8 cellular contexts compared by ENCODE assay signal in genomic region chr20:38894091-38894847, GRCh38. TPM values are rescaled to one million over a fixed set of nuclear protein-coding genes. Genes with fewer than 3 reads are reported as not detected.
A peak's percentile ranks its signal among the peaks of the same experiment; 100 is the strongest.
DNase-seq lines count a peak whose midpoint lies in the region; ATAC-seq and TF ChIP-seq lines count a peak whose summit lies in the region.

No MANE protein-coding gene starts in this region.

- H3K36me3 ChIP-seq in A673 (ENCODE audit: insufficient read depth, low read length, poor library complexity, severe bottlenecking) (no peaks in the 10 kb centered on the region), GM23338 (ENCODE audit: insufficient read depth) (no peaks in the 10 kb centered on the region), WERI-Rb-1 (no peaks in the 10 kb centered on the region), ovary (no peaks in the 10 kb centered on the region)

- no peak overlapping the region for H3K27ac Mint-ChIP-seq in GM23338

- peak; percentile 23 for DNase-seq in A673 (ENCODE audit: low spot score)
- peak; percentile 12 for DNase-seq in GM23338 (ENCODE audit: low spot score)
- DNase-seq in WERI-Rb-1: peak; percentile 54
- DNase-seq in iPS-NIHi7 (ENCODE audit: extremely low spot score): peak; percentile 35
- DNase-seq in ovary: no peak
- DNase-seq in stimulated activated CD4-positive, alpha-beta T cell treated with anti-CD3 and anti-CD28 coated beads, Interleukin-2, amount 100 ng/mL, for 24 hours: no peak
- no peak for DNase-seq in putamen (ENCODE audit: low spot score)

- no peaks in the 10 kb centered on the region for H3K9me2 ChIP-seq in GM23338 (ENCODE audit: insufficient read depth)

- H3K79me2 ChIP-seq in GM23338 (replicated peaks; ENCODE audit: insufficient read depth): no peaks in the 10 kb centered on the region

- H3K36me3 Mint-ChIP-seq in GM23338 (ENCODE audit: low read depth): no peaks in the 10 kb centered on the region; the same call in 2 of the 3 replicates

- peak; percentile 55 for ATAC-seq in GM23338
- ATAC-seq in activated CD4-positive, CD25-positive, alpha-beta regulatory T cell treated with anti-CD3 and anti-CD28 coated beads, Interleukin-2, amount 50 U/mL, for 24 hours: no peak

- H3K27ac ChIP-seq in A673 (ENCODE audit: low read depth, low read length, poor library complexity, severe bottlenecking) (no peak overlapping the region), GM23338 (ENCODE audit: low read depth) (no peak overlapping the region), WERI-Rb-1 (peak overlapping the region; percentile 69), ovary (no peak overlapping the region)

- H3K27me3 ChIP-seq in A673 (replicated peaks; ENCODE audit: insufficient read depth, low read depth, low read length, poor library complexity): peaks cover 34% of the 10 kb centered on the region
- no peaks in the 10 kb centered on the region for H3K27me3 ChIP-seq in GM23338 (ENCODE audit: insufficient read depth)
- no peaks in the 10 kb centered on the region for H3K27me3 ChIP-seq in WERI-Rb-1 (ENCODE audit: insufficient read depth, low read depth, severe bottlenecking)
- no peaks in the 10 kb centered on the region for H3K27me3 ChIP-seq in ovary

- intact Hi-C loops in A673 (cut with micrococcal nuclease; ENCODE audit: unreplicated experiment) (loop anchor here (2.0 kb wide), 1 partner anchor 247 kb away; no protein-coding TSS in a partner anchor), ovary (cut with DNase I) (loop anchor here in 2 of 4 donors (5.0 to 10.0 kb wide), 2 partner anchors 239 to 247 kb away; no protein-coding TSS in a partner anchor)

- H3F3A ChIP-seq in GM23338 (replicated peaks; ENCODE audit: low read depth): no peaks in the 10 kb centered on the region

- H3K4me1 ChIP-seq in A673 (ENCODE audit: insufficient read depth, low read length, poor library complexity, severe bottlenecking): no peaks in the 10 kb centered on the region
- H3K4me1 ChIP-seq in GM23338 (ENCODE audit: insufficient read depth): peaks cover 5% of the 10 kb centered on the region
- no peaks in the 10 kb centered on the region for H3K4me1 ChIP-seq in ovary (ENCODE audit: insufficient read depth)

- H3K4me3 ChIP-seq in A673 (ENCODE audit: low read depth, low read length, poor library complexity, severe bottlenecking): no peak overlapping the region
- H3K4me3 ChIP-seq in GM23338: peak overlapping the region; percentile 28; the same call in 1 of the 2 replicates
- peak overlapping the region; percentile 38 for H3K4me3 ChIP-seq in WERI-Rb-1 (ENCODE audit: low read depth, low read length)
- H3K4me3 ChIP-seq in ovary: no peak overlapping the region

- CTCF ChIA-PET in A673 (lab: Charles Lee): interaction anchor here (0.9 to 1.2 kb wide), 2 partner anchors 64 to 168 kb away, joined by 3 read pairs; no protein-coding TSS in a partner anchor

- H3K27me3 Mint-ChIP-seq in GM23338 (ENCODE audit: insufficient read depth, low read depth, poor library complexity): peaks cover 7% of the 10 kb centered on the region

- no peak for TF ChIP-seq POLR2A in ovary (IDR thresholded peaks at IDR 0.05)

- H3K4me3 Mint-ChIP-seq in GM23338: peak overlapping the region; percentile 58

- TF ChIP-seq CTCF in A673 (conservative IDR thresholded peaks at IDR 0.05; ENCODE audit: low read depth, low read length): no peak
- no peak for TF ChIP-seq CTCF in GM23338 (conservative IDR thresholded peaks at IDR 0.05; ENCODE audit: low read depth in 2 of 2)
- no peak for TF ChIP-seq CTCF in WERI-Rb-1 (IDR thresholded peaks at IDR 0.05; ENCODE audit: low read depth, low read length)
- no peak for TF ChIP-seq CTCF in ovary (IDR thresholded peaks at IDR 0.05)

- 8 to 12% (median 11%) methylated on average over 30 of the region's 30 CpGs for WGBS in ovary, 3 donors

- no peak overlapping the region for H2AFZ ChIP-seq in GM23338

- BruUV-seq in A673 (replicated peaks; lab: Mats Ljungman, UMichigan): no TSS peak

- POLR2A ChIA-PET in A673 (lab: Charles Lee; ENCODE audit: low non-redundant PET): no interaction called here

- H3K9me3 ChIP-seq in A673 (ENCODE audit: low read depth, low read length, poor library complexity, severe bottlenecking) (no peaks in the 10 kb centered on the region), WERI-Rb-1 (ENCODE audit: severe bottlenecking) (no peaks in the 10 kb centered on the region), ovary (no peaks in the 10 kb centered on the region)

- peaks cover 14% of the 10 kb centered on the region for H3K4me1 Mint-ChIP-seq in GM23338

- H4K20me1 ChIP-seq in GM23338 (replicated peaks; ENCODE audit: insufficient read depth): no peaks in the 10 kb centered on the region; the same call in 1 of the 2 replicates

- H3K4me2 ChIP-seq in GM23338: peak overlapping the region; percentile 69

- H3K9me3 Mint-ChIP-seq in GM23338: no peaks in the 10 kb centered on the region

- TF ChIP-seq EP300 in ovary (IDR thresholded peaks at IDR 0.05): no peak

TF ChIP-seq in GM23338, 12 proteins besides CTCF, POLR2A, EP300 and RAD21 (continues in another document):
- TF ChIP-seq CREB1 (CRISPR knock-in tag; IDR thresholded peaks at IDR 0.05; ENCODE audit: low read depth): no peak
- no peak for TF ChIP-seq ZNF331 (CRISPR knock-in tag; IDR thresholded peaks at IDR 0.05; ENCODE audit: low read depth)
- no peak for TF ChIP-seq ZNF462 (CRISPR knock-in tag; IDR thresholded peaks at IDR 0.05)
- TF ChIP-seq NANOG (IDR thresholded peaks at IDR 0.05; ENCODE audit: borderline replicate concordance): no peak
- no peak for TF ChIP-seq POLR2AphosphoS5 (IDR thresholded peaks at IDR 0.05; ENCODE audit: low read depth)
- no peak for TF ChIP-seq ETS1 (IDR thresholded peaks at IDR 0.05)

RNA-seq across cellular contexts. Expression of gene FAM83D, which starts 31.9 kb away (rescaled TPM):
- total RNA-seq in A673 (2021) (67.2 and 74.0 TPM in 2 replicates), ovary (under 1 TPM in 6 of 7 donors, not detected in 1; 0.18 to 0.80 (median 0.56) TPM)
- 81.6 and 91.3 TPM in 2 replicates for total RNA-seq in GM23338 (2014; rRNA removed; shearing (Covaris generic))
- polyA plus RNA-seq in GM23338 (2016; fragmentation: Nextera tagmentation; extraction: Ambion mirVana) (31.1 and 33.3 TPM in 2 replicates), ovary (1 to 10 TPM in 1 of 2 donors, under 1 TPM in 1; 0.52 to 2.5 TPM)

Comparison
In these comparisons a context has a peak if more than half of its experiments do, and no peak if none do; other contexts are left out.
1. DNase-seq: peak in A673 (single experiment), GM23338 (single experiment), WERI-Rb-1 (single experiment) and iPS-NIHi7 (single experiment); none in ovary (0 of 5), stimulated activated CD4-positive, alpha-beta T cell treated with anti-CD3 and anti-CD28 coated beads, Interleukin-2, amount 100 ng/mL, for 24 hours (0 of 2) and putamen (single experiment).
2. H3K4me3 ChIP-seq: peak in GM23338 (single experiment) and WERI-Rb-1 (single experiment); none in A673 (single experiment) and ovary (single experiment).
3. RNA of gene FAM83D, which starts 31.9 kb away (total RNA-seq): 81.6 to 91.3 TPM in GM23338 and 67.2 to 74.0 TPM in A673; 0.18 to 0.80 TPM in ovary; every median in the first group is over 10 times any median in the second.